Comparison of ENCODE assay signal across 1 cellular context in the genomic region with DNA sequence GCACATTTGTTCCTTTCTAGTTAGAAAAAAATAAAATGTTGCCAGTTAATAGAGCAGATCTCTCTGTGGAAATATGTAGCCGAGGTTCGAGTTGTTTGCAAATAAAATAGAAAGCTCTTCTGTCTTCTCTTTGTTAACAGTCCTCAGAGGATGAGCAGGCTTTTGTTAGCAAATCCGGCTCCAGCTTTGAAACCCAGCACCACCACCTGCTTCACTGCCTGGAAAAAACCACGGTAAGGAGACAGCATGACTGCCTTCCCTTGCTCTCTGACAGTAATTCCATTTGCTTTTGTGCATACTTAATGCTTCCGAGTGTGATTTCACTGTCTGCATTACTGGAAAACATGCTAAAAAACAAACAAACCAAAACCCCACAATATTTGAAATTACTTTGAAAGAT.
TF ChIP-seq lines count a peak whose summit lies in the region.

No MANE protein-coding gene starts in this region.

TF ChIP-seq in GM23338, 12 proteins besides CTCF, POLR2A, EP300 and RAD21 (continued from another document):
- TF ChIP-seq, protein P1, sequence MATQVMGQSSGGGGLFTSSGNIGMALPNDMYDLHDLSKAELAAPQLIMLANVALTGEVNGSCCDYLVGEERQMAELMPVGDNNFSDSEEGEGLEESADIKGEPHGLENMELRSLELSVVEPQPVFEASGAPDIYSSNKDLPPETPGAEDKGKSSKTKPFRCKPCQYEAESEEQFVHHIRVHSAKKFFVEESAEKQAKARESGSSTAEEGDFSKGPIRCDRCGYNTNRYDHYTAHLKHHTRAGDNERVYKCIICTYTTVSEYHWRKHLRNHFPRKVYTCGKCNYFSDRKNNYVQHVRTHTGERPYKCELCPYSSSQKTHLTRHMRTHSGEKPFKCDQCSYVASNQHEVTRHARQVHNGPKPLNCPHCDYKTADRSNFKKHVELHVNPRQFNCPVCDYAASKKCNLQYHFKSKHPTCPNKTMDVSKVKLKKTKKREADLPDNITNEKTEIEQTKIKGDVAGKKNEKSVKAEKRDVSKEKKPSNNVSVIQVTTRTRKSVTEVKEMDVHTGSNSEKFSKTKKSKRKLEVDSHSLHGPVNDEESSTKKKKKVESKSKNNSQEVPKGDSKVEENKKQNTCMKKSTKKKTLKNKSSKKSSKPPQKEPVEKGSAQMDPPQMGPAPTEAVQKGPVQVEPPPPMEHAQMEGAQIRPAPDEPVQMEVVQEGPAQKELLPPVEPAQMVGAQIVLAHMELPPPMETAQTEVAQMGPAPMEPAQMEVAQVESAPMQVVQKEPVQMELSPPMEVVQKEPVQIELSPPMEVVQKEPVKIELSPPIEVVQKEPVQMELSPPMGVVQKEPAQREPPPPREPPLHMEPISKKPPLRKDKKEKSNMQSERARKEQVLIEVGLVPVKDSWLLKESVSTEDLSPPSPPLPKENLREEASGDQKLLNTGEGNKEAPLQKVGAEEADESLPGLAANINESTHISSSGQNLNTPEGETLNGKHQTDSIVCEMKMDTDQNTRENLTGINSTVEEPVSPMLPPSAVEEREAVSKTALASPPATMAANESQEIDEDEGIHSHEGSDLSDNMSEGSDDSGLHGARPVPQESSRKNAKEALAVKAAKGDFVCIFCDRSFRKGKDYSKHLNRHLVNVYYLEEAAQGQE (IDR thresholded peaks at IDR 0.05; ENCODE audit: unreplicated experiment) = no peak
- no peak for TF ChIP-seq ZNF114 (CRISPR knock-in tag; IDR thresholded peaks at IDR 0.05)
- TF ChIP-seq JUNB (IDR thresholded peaks at IDR 0.05; ENCODE audit: unreplicated experiment) = no peak
- no peak for TF ChIP-seq POLR2AphosphoS5 (IDR thresholded peaks at IDR 0.05; ENCODE audit: low read depth)
- TF ChIP-seq, protein P2, sequence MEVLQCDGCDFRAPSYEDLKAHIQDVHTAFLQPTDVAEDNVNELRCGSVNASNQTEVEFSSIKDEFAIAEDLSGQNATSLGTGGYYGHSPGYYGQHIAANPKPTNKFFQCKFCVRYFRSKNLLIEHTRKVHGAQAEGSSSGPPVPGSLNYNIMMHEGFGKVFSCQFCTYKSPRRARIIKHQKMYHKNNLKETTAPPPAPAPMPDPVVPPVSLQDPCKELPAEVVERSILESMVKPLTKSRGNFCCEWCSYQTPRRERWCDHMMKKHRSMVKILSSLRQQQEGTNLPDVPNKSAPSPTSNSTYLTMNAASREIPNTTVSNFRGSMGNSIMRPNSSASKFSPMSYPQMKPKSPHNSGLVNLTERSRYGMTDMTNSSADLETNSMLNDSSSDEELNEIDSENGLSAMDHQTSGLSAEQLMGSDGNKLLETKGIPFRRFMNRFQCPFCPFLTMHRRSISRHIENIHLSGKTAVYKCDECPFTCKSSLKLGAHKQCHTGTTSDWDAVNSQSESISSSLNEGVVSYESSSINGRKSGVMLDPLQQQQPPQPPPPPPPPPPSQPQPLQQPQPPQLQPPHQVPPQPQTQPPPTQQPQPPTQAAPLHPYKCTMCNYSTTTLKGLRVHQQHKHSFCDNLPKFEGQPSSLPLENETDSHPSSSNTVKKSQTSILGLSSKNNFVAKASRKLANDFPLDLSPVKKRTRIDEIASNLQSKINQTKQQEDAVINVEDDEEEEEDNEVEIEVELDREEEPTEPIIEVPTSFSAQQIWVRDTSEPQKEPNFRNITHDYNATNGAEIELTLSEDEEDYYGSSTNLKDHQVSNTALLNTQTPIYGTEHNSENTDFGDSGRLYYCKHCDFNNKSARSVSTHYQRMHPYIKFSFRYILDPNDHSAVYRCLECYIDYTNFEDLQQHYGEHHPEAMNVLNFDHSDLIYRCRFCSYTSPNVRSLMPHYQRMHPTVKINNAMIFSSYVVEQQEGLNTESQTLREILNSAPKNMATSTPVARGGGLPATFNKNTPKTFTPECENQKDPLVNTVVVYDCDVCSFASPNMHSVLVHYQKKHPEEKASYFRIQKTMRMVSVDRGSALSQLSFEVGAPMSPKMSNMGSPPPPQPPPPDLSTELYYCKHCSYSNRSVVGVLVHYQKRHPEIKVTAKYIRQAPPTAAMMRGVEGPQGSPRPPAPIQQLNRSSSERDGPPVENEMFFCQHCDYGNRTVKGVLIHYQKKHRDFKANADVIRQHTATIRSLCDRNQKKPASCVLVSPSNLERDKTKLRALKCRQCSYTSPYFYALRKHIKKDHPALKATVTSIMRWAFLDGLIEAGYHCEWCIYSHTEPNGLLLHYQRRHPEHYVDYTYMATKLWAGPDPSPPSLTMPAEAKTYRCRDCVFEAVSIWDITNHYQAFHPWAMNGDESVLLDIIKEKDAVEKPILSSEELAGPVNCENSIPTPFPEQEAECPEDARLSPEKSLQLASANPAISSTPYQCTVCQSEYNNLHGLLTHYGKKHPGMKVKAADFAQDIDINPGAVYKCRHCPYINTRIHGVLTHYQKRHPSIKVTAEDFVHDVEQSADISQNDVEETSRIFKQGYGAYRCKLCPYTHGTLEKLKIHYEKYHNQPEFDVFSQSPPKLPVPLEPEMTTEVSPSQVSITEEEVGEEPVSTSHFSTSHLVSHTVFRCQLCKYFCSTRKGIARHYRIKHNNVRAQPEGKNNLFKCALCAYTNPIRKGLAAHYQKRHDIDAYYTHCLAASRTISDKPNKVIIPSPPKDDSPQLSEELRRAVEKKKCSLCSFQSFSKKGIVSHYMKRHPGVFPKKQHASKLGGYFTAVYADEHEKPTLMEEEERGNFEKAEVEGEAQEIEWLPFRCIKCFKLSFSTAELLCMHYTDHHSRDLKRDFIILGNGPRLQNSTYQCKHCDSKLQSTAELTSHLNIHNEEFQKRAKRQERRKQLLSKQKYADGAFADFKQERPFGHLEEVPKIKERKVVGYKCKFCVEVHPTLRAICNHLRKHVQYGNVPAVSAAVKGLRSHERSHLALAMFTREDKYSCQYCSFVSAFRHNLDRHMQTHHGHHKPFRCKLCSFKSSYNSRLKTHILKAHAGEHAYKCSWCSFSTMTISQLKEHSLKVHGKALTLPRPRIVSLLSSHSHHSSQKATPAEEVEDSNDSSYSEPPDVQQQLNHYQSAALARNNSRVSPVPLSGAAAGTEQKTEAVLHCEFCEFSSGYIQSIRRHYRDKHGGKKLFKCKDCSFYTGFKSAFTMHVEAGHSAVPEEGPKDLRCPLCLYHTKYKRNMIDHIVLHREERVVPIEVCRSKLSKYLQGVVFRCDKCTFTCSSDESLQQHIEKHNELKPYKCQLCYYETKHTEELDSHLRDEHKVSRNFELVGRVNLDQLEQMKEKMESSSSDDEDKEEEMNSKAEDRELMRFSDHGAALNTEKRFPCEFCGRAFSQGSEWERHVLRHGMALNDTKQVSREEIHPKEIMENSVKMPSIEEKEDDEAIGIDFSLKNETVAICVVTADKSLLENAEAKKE (CRISPR knock-in tag; IDR thresholded peaks at IDR 0.05) = no peak
